15 cellular contexts compared by ENCODE assay signal in genomic region chr2:10353931-10354330, GRCh38.
"Had no signal": no experiment of that assay in that cellular context is flagged by ENCODE, and none has a peak within 500 bp of the region (broad histone marks: within the 10 kb centered on the region; RNA-seq: fewer than 3 reads in every experiment).

No MANE protein-coding gene starts in this region.

- H3K4me3 ChIP-seq: adrenal gland, cardiac muscle cell, SJCRH30, transverse colon had no signal

- H3K27me3 ChIP-seq: adrenal gland, cardiac muscle cell, SJCRH30, transverse colon had no signal

- DNase-seq: activated CD4-positive, alpha-beta T cell treated with anti-CD3 and anti-CD28 coated beads, Interleukin-2, amount 50 U/mL, for 48 hours; activated CD8-positive, alpha-beta memory T cell treated with anti-CD3 and anti-CD28 coated beads, Interleukin-2, amount 50 U/mL, for 4 hours; activated naive CD4-positive, alpha-beta T cell treated with Interleukin-2 at 50 U/mL for 16 hours; adrenal gland; islet precursor cell; SJCRH30; stimulated activated CD4-positive, alpha-beta T cell treated with anti-CD3 and anti-CD28 coated beads, Interleukin-12 subunit alpha, Interleukin-12 subunit beta, amount 100 ng/mL, for 4 hours; stimulated activated CD4-positive, alpha-beta T cell treated with anti-CD3 and anti-CD28 coated beads, Interleukin-2, amount 100 ng/mL, for 24 hours; substantia nigra; SW 1271; transverse colon had no signal

- H3K79me2 ChIP-seq: parathyroid adenoma had no signal

- H3K9ac ChIP-seq: parathyroid adenoma had no signal

- H3K9me3 ChIP-seq: adrenal gland, SJCRH30, transverse colon had no signal

- ATAC-seq: esophagus mucosa, left lobe of liver had no signal

- H2AFZ ChIP-seq: parathyroid adenoma had no signal

- H3K36me3 ChIP-seq: adrenal gland, cardiac muscle cell, SJCRH30, transverse colon had no signal

- H3K4me1 ChIP-seq: adrenal gland, parathyroid adenoma, transverse colon had no signal

- H3K27ac ChIP-seq: adrenal gland, cardiac muscle cell, parathyroid adenoma, SJCRH30, transverse colon had no signal
